9 cellular contexts compared by ENCODE assay signal in genomic region chr3:115577000-115577399, GRCh38.
"Had no signal": no experiment of that assay in that cellular context is flagged by ENCODE, and none has a peak within 500 bp of the region (broad histone marks: within the 10 kb centered on the region; RNA-seq: fewer than 3 reads in every experiment).

No MANE protein-coding gene starts in this region.

- H3K9ac ChIP-seq: GM23248 had no signal

- H3K4me3 ChIP-seq: GM23248, HAP-1 had no signal

- H3K27ac ChIP-seq: GM23248, HL-60 had no signal

- H3K9me3 ChIP-seq: HAP-1 had no signal

- H3K9me3 Mint-ChIP-seq: HFFc6 had no signal

- H3K36me3 ChIP-seq: HAP-1 had no signal

- H3K27ac Mint-ChIP-seq: HFFc6 had no signal

- H3K4me3 Mint-ChIP-seq: HFFc6 had no signal

- FAIRE-seq: HTR-8/SVneo had no signal

- ATAC-seq: HCT116 had no signal

- DNase-seq: GOT3, H7, HFFc6, IMR-90 had no signal
